Comparison of ENCODE assay signal across 32 cellular contexts in the genomic region with DNA sequence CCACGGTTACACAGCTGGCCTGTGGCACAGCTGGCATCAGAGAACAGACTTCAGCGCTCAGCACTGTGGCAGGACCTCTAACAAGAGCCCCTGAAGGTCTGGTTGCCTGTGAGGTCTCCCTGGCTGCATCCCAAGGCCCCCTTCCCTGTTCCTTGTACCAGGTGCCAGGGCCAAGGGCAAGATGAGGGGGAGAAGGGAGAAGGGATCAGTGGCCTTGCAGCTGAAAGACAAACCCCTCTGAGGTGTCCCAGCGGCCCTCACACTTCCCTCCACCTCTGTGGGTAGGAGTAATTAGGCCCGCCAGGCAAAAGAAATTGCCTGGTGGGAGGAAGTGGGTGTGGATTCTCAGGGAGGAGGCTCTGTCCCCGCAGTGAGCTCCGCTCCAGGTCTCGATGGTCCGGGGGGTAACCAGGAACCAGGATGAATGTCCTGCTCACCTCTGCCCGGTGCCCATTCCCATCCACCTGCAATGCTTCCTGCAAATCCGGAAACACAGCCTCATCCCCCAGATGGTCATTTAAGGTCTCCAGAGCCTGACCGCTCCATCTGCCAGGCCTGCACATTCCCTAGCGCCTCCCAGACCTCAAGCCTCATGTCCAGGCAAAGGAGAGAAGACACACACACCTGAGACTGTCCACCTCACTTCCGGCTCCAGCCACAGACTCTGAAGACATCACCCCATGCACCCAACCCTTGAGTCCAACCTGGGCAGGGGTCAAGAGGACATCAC. TPM values are rescaled to one million over a fixed set of nuclear protein-coding genes. Genes with fewer than 3 reads are reported as not detected.
A peak's percentile ranks its signal among the peaks of the same experiment; 100 is the strongest.
DNase-seq lines count a peak whose midpoint lies in the region; ATAC-seq, FAIRE-seq and TF ChIP-seq lines count a peak whose summit lies in the region.
"Had no signal": no experiment of that assay in that cellular context is flagged by ENCODE, and none has a peak within 500 bp of the region (broad histone marks: within the 10 kb centered on the region; RNA-seq: fewer than 3 reads in every experiment).

No MANE protein-coding gene starts in this region.

- H3K27me3 Mint-ChIP-seq in nephron progenitor cell (ENCODE audit: low read depth, poor library complexity) (peaks cover 90% of the 10 kb centered on the region), MCF 10A (ENCODE audit: insufficient read depth, unreplicated experiment) (peaks cover 45% of the 10 kb centered on the region)

- peaks cover 0 to 27% (median 0%) of the 10 kb centered on the region in 11 experiments; a peak in 8 of 22 replicates for H3K36me3 ChIP-seq in BLaER1 treated with 17β-estradiol and CSF1 and Interleukin-3, amounts not matched to agents 10 nM and 100 nM
- H3K36me3 ChIP-seq in K562 (ENCODE audit: control insufficient read depth, insufficient read depth, low read length), result no peaks in the 10 kb centered on the region
- H3K36me3 ChIP-seq: SJSA1 had no signal

- H3K9me3 Mint-ChIP-seq in nephron progenitor cell (no peaks in the 10 kb centered on the region), MCF 10A (ENCODE audit: unreplicated experiment) (no peaks in the 10 kb centered on the region)
- H3K9me3 Mint-ChIP-seq: CD8-positive, alpha-beta memory T cell had no signal

- peaks cover 0 to 50% (median 3%) of the 10 kb centered on the region in 11 experiments; a peak in 10 of 22 replicates for H4K20me1 ChIP-seq in BLaER1 treated with 17β-estradiol and CSF1 and Interleukin-3, amounts not matched to agents 10 nM and 100 nM
- H4K20me1 ChIP-seq in K562 (replicated peaks; ENCODE audit: control insufficient read depth, insufficient read depth, low read length), result no peaks in the 10 kb centered on the region

- TF ChIP-seq POLR2A in K562 (conservative IDR thresholded peaks at IDR 0.05), result no peak

- peak overlapping the region in 5 of 10 experiments; percentile 12 to 93 (median 81); a peak in 8 of 20 replicates for H3K4me3 ChIP-seq in BLaER1 treated with 17β-estradiol and CSF1 and Interleukin-3, amounts not matched to agents 10 nM and 100 nM
- no peak overlapping the region for H3K4me3 ChIP-seq in K562
- H3K4me3 ChIP-seq: PC-9, SJSA1 had no signal

- CTCF ChIA-PET in K562 (lab: Yijun Ruan, JAX; ENCODE audit: low intra/inter-chr PET ratio) (no interaction called here), MCF 10A (lab: Yijun Ruan, JAX) (interaction anchor here (0.5 to 0.8 kb wide), 4 partner anchors 14 to 837 kb away, joined by 3 to 4 read pairs (median 3); no protein-coding TSS in a partner anchor)

- no peak overlapping the region for H3K27ac Mint-ChIP-seq in nephron progenitor cell
- no peak overlapping the region for H3K27ac Mint-ChIP-seq in MCF 10A (ENCODE audit: low read depth, unreplicated experiment)

- no peak for TF ChIP-seq EP300 in K562 (IDR thresholded peaks at IDR 0.05; ENCODE audit: low read length)

- H3K27me3 ChIP-seq in BLaER1 treated with 17β-estradiol and CSF1 and Interleukin-3, amounts not matched to agents 10 nM and 100 nM, result peaks cover 0 to 65% (median 0%) of the 10 kb centered on the region in 11 experiments; a peak in 5 of 22 replicates
- H3K27me3 ChIP-seq in K562 (ENCODE audit: control insufficient read depth in 2 of 2, insufficient read depth in 2 of 2, low read length in 2 of 2), result peaks cover 25 to 72% of the 10 kb centered on the region in 2 experiments; a peak in 4 of 5 replicates

- H3K9ac ChIP-seq in BLaER1 treated with 17β-estradiol and CSF1 and Interleukin-3, amounts not matched to agents 10 nM and 100 nM, result peak overlapping the region in 7 of 11 experiments; percentile 3 to 87 (median 54); a peak in 9 of 22 replicates
- H3K9ac ChIP-seq in K562 (ENCODE audit: insufficient read depth in 1 of 2, low read depth in 2 of 2, low read length in 2 of 2), result no peak overlapping the region
- H3K9ac ChIP-seq: KMS-11 had no signal

- peaks cover 16% of the 10 kb centered on the region for H3K4me1 Mint-ChIP-seq in nephron progenitor cell
- no peaks in the 10 kb centered on the region for H3K4me1 Mint-ChIP-seq in MCF 10A (ENCODE audit: insufficient read depth, unreplicated experiment)

- TF ChIP-seq RAD21 in K562 (CRISPR knock-in tag; conservative IDR thresholded peaks at IDR 0.05 in 1 of 2, IDR thresholded peaks at IDR 0.05 in 1 of 2), result no peak

- peaks cover 26 to 73% (median 68%) of the 10 kb centered on the region in 10 experiments for H3K4me1 ChIP-seq in BLaER1 treated with 17β-estradiol and CSF1 and Interleukin-3, amounts not matched to agents 10 nM and 100 nM
- H3K4me1 ChIP-seq in K562 (replicated peaks in 1 of 2; ENCODE audit: control insufficient read depth in 2 of 2, insufficient read depth in 2 of 2, low read length in 2 of 2), result peaks cover 0 to 23% of the 10 kb centered on the region in 2 experiments; a peak in 3 of 5 replicates

- 7% methylated on average over 13 of the region's 13 CpGs for WGBS in K562 (ENCODE audit: insufficient coverage, low coverage, missing lambda C conversion rate)

- H3K27ac ChIP-seq in BLaER1 treated with 17β-estradiol and CSF1 and Interleukin-3, amounts not matched to agents 10 nM and 100 nM, result peak overlapping the region in 7 of 11 experiments; percentile 1 to 80 (median 14); a peak in 9 of 22 replicates
- no peak overlapping the region for H3K27ac ChIP-seq in K562 (ENCODE audit: extremely low read depth, low read depth, low read length)
- H3K27ac ChIP-seq: KMS-11, PC-9, SJSA1 had no signal

- in situ Hi-C loops in K562 (cut with MboI), result no loop called here

- FAIRE-seq in K562 (lab: Jason Lieb, UNC) (no peak), urothelium cell line (lab: Jason Lieb, UNC) (peak; percentile 79)
- FAIRE-seq: A204.1, GM12891, GM19239, H54 had no signal

- DNase-seq in K562 (ENCODE audit: extremely low read depth in 1 of 4, low spot score in 3 of 4) (no peak), nephron progenitor cell (no peak), urothelium cell line (ENCODE audit: low spot score) (no peak), MCF 10A (ENCODE audit: unreplicated experiment) (no peak), KG1 (lab: John Stamatoyannopoulos, UW) (no peak)
- DNase-seq: AML-193; CD8-positive, alpha-beta memory T cell; DMS 273 treated with DMSO at 0.1 percent for 48 hours; DMS79 treated with DMSO at 0.1 percent for 48 hours; GF-D8; NCI-H1048; NCI-H1417; NCI-H1694; NCI-H2029 treated with DMSO at 0.1 percent for 48 hours; NCI-H446 treated with DMSO at 0.1 percent for 48 hours; NCI-H526; NCI-H82; NK-92 treated with Interleukin-12 subunit alpha and Interleukin-12 subunit beta, amount 100 ng/mL, for 24 hours; Right ventricle myocardium superior; RPMI8226 had no signal

- no peaks in the 10 kb centered on the region for H3K9me3 ChIP-seq in BLaER1 treated with 17β-estradiol and CSF1 and Interleukin-3, amounts not matched to agents 10 nM and 100 nM (replicated peaks in 1 of 11)
- H3K9me3 ChIP-seq in K562 (replicated peaks; ENCODE audit: control insufficient read depth, insufficient read depth, low read depth, low read length), result no peaks in the 10 kb centered on the region
- H3K9me3 ChIP-seq: SJSA1 had no signal

- H3K4me2 ChIP-seq in BLaER1 treated with 17β-estradiol and CSF1 and Interleukin-3, amounts not matched to agents 10 nM and 100 nM, result peak overlapping the region in 10 of 11 experiments; percentile 19 to 99 (median 96); a peak in 19 of 22 replicates
- no peak overlapping the region for H3K4me2 ChIP-seq in K562 (ENCODE audit: insufficient read depth, low read length)
- H3K4me2 ChIP-seq: KMS-11, PC-9 had no signal

- BruUV-seq in K562 (replicated peaks; lab: Mats Ljungman, UMichigan), result no TSS peak
- BruUV-seq in MCF 10A (replicated peaks; lab: Mats Ljungman, UMichigan), result no TSS peak

- no peaks in the 10 kb centered on the region for H3K79me2 ChIP-seq in K562 (ENCODE audit: control insufficient read depth, insufficient read depth, low read length)

- POLR2A ChIA-PET in K562 (lab: Yijun Ruan, JAX) (interaction anchor here (0.5 kb wide), 1 partner anchor 46 kb away, joined by 3 read pairs; no protein-coding TSS in a partner anchor), MCF 10A (lab: Yijun Ruan, JAX) (no interaction called here)

- no peak overlapping the region for H2AFZ ChIP-seq in K562 (ENCODE audit: low read depth, low read length)
- H2AFZ ChIP-seq: PC-9 had no signal

- intact Hi-C loops in K562 (cut with micrococcal nuclease), result no loop called here
- intact Hi-C loops in MCF 10A (cut with micrococcal nuclease), result no loop called here

- H3K36me3 Mint-ChIP-seq in nephron progenitor cell (ENCODE audit: low read depth) (no peaks in the 10 kb centered on the region), MCF 10A (ENCODE audit: insufficient read depth, unreplicated experiment) (no peaks in the 10 kb centered on the region)
- H3K36me3 Mint-ChIP-seq: CD14-positive monocyte; CD8-positive, alpha-beta memory T cell had no signal

- TF ChIP-seq CTCF in K562 (IDR thresholded peaks at IDR 0.05 in 2 of 3, conservative IDR thresholded peaks at IDR 0.05 in 1 of 3; ENCODE audit: insufficient read depth in 2 of 3, low read depth in 1 of 3, low read length in 3 of 3) (no peak), nephron progenitor cell (IDR thresholded peaks at IDR 0.05) (no peak), MCF 10A (IDR thresholded peaks at IDR 0.05; ENCODE audit: unreplicated experiment) (no peak)

- no peaks in the 10 kb centered on the region for H3K9me1 ChIP-seq in K562 (ENCODE audit: control insufficient read depth, insufficient read depth, low read length)

- ATAC-seq in K562, result no peak
- ATAC-seq in GM18867 (IDR thresholded peaks at IDR 0.05; ENCODE audit: unreplicated experiment), result no peak

- peak overlapping the region; percentile 28 for H3K4me3 Mint-ChIP-seq in nephron progenitor cell
- H3K4me3 Mint-ChIP-seq in MCF 10A (ENCODE audit: unreplicated experiment), result no peak overlapping the region

RNA-seq across cellular contexts. Expression of a gene that starts 22.7 kb away (rescaled TPM):
- 0.09 TPM in 1 of 2 replicates, not detected in the other for total RNA-seq in K562 (2011; cell fraction: chromatin; rRNA removed; ENCODE audit: low replicate concordance)
- total RNA-seq in K562 (2011; cell fraction: nucleolus; rRNA removed), result not detected in 2 replicates
- total RNA-seq in K562 (2011; cell fraction: nucleoplasm; rRNA removed), result not detected in 2 replicates
- total RNA-seq in K562 (2014; rRNA removed), result not detected in 2 replicates
- not detected in 2 replicates for total RNA-seq in K562 (2014; rRNA removed; fragmentation: Illumina TruSeq; extraction: Trizol)
- total RNA-seq in K562 (2015; rRNA removed; fragmentation: Illumina TruSeq; extraction: Trizol), result not detected in 2 replicates
- not detected in 2 replicates for total RNA-seq in K562 (2021)
- not detected in 2 replicates for polyA plus RNA-seq in K562 (2011; rRNA removed)
- not detected in 2 replicates for polyA plus RNA-seq in K562 (2011; cell fraction: cytosol; rRNA removed)
- polyA plus RNA-seq in K562 (2011; cell fraction: nucleus; rRNA removed), result not detected in 2 replicates
- not detected in 2 replicates for polyA plus RNA-seq in K562 (2012)
- polyA plus RNA-seq in K562 (2014; fragmentation: Illumina TruSeq; extraction: Trizol), result not detected in 2 replicates
- not detected for polyA plus RNA-seq in K562 (2014; fragmentation: Nextera tagmentation; extraction: Ambion mirVana)
- not detected in 2 replicates for polyA plus RNA-seq in K562 (2014; rRNA removed)
- polyA minus RNA-seq in K562 (2011; rRNA and poly(A)+ RNA removed), result not detected in 2 replicates
- not detected in 2 replicates for polyA minus RNA-seq in K562 (2011; cell fraction: cytosol; rRNA and poly(A)+ RNA removed)
- polyA minus RNA-seq in K562 (2011; cell fraction: nucleus; rRNA and poly(A)+ RNA removed), result not detected in 2 replicates
- total RNA-seq in MCF 10A (2022), result not detected in 2 replicates
- total RNA-seq: HT1080, Right ventricle myocardium superior, SJSA1 had no signal
- polyA plus RNA-seq: AG04450; CD14-positive monocyte; CD8-positive, alpha-beta memory T cell had no signal

RNA-seq across cellular contexts. Expression of a gene that starts 44.6 kb away (rescaled TPM):
- total RNA-seq in K562 (2011; cell fraction: chromatin; rRNA removed; ENCODE audit: low replicate concordance), result 94.9 and 147 TPM in 2 replicates
- total RNA-seq in K562 (2011; cell fraction: nucleolus; rRNA removed), result 95.4 and 110 TPM in 2 replicates
- 163 and 235 TPM in 2 replicates for total RNA-seq in K562 (2011; cell fraction: nucleoplasm; rRNA removed)
- 40.5 and 58.3 TPM in 2 replicates for total RNA-seq in K562 (2014; rRNA removed)
- 80.3 and 80.4 TPM in 2 replicates for total RNA-seq in K562 (2014; rRNA removed; fragmentation: Illumina TruSeq; extraction: Trizol)
- total RNA-seq in K562 (2015; rRNA removed; fragmentation: Illumina TruSeq; extraction: Trizol), result 61.2 and 67.6 TPM in 2 replicates
- 111 and 113 TPM in 2 replicates for total RNA-seq in K562 (2021)
- polyA plus RNA-seq in K562 (2011; rRNA removed), result 121 and 166 TPM in 2 replicates
- 75.6 and 141 TPM in 2 replicates for polyA plus RNA-seq in K562 (2011; cell fraction: cytosol; rRNA removed)
- polyA plus RNA-seq in K562 (2011; cell fraction: nucleus; rRNA removed), result 37.8 and 76.5 TPM in 2 replicates
- 65.3 and 95.8 TPM in 2 replicates for polyA plus RNA-seq in K562 (2012)
- polyA plus RNA-seq in K562 (2014; fragmentation: Illumina TruSeq; extraction: Trizol), result 69.8 and 75.3 TPM in 2 replicates
- polyA plus RNA-seq in K562 (2014; fragmentation: Nextera tagmentation; extraction: Ambion mirVana), result 10 to 100 TPM; 27.4 to 27.9 TPM
- 51.3 and 67.0 TPM in 2 replicates for polyA plus RNA-seq in K562 (2014; rRNA removed)
- 88.6 and 117 TPM in 2 replicates for polyA minus RNA-seq in K562 (2011; rRNA and poly(A)+ RNA removed)
- 54.8 and 56.9 TPM in 2 replicates for polyA minus RNA-seq in K562 (2011; cell fraction: cytosol; rRNA and poly(A)+ RNA removed)
- 15.2 and 34.5 TPM in 2 replicates for polyA minus RNA-seq in K562 (2011; cell fraction: nucleus; rRNA and poly(A)+ RNA removed)
- 164 and 243 TPM in 2 replicates for total RNA-seq in MCF 10A (2022)

RNA-seq across cellular contexts. Expression of a gene that starts 48.7 kb away (rescaled TPM):
- 108 and 190 TPM in 2 replicates for total RNA-seq in K562 (2011; cell fraction: chromatin; rRNA removed; ENCODE audit: low replicate concordance)
- 140 and 154 TPM in 2 replicates for total RNA-seq in K562 (2011; cell fraction: nucleolus; rRNA removed)
- total RNA-seq in K562 (2011; cell fraction: nucleoplasm; rRNA removed), result 158 and 180 TPM in 2 replicates
- 33.4 and 44.9 TPM in 2 replicates for total RNA-seq in K562 (2014; rRNA removed)
- 58.3 and 59.1 TPM in 2 replicates for total RNA-seq in K562 (2014; rRNA removed; fragmentation: Illumina TruSeq; extraction: Trizol)
- total RNA-seq in K562 (2015; rRNA removed; fragmentation: Illumina TruSeq; extraction: Trizol), result 53.5 and 53.8 TPM in 2 replicates
- 54.1 and 58.7 TPM in 2 replicates for total RNA-seq in K562 (2021)
- 106 and 124 TPM in 2 replicates for polyA plus RNA-seq in K562 (2011; rRNA removed)
- polyA plus RNA-seq in K562 (2011; cell fraction: cytosol; rRNA removed), result 175 and 252 TPM in 2 replicates
- polyA plus RNA-seq in K562 (2011; cell fraction: nucleus; rRNA removed), result 125 and 165 TPM in 2 replicates
- polyA plus RNA-seq in K562 (2012), result 55.6 and 112 TPM in 2 replicates
- 64.3 and 71.1 TPM in 2 replicates for polyA plus RNA-seq in K562 (2014; fragmentation: Illumina TruSeq; extraction: Trizol)
- polyA plus RNA-seq in K562 (2014; fragmentation: Nextera tagmentation; extraction: Ambion mirVana), result 10 to 100 TPM; 58.9 to 77.0 TPM
- polyA plus RNA-seq in K562 (2014; rRNA removed), result 52.5 and 60.4 TPM in 2 replicates
- polyA minus RNA-seq in K562 (2011; rRNA and poly(A)+ RNA removed), result 185 and 193 TPM in 2 replicates
- 41.9 and 55.5 TPM in 2 replicates for polyA minus RNA-seq in K562 (2011; cell fraction: cytosol; rRNA and poly(A)+ RNA removed)
- 36.5 and 65.0 TPM in 2 replicates for polyA minus RNA-seq in K562 (2011; cell fraction: nucleus; rRNA and poly(A)+ RNA removed)
- total RNA-seq in MCF 10A (2022), result 41.8 and 45.6 TPM in 2 replicates

Comparison
In these comparisons a context has a peak if more than half of its experiments do, and no peak if none do; other contexts are left out.
1. H3K9ac ChIP-seq: peak in BLaER1 treated with 17β-estradiol and CSF1 and Interleukin-3, amounts not matched to agents 10 nM and 100 nM (7 of 11); none in K562 (0 of 2).